In genomic region chr9:98558575-98558974, GRCh38 we compare ENCODE assay signal across 2 cellular contexts.
A peak's percentile ranks its signal among the peaks of the same experiment; 100 is the strongest.
TF ChIP-seq lines count a peak whose summit lies in the region.

No MANE protein-coding gene starts in this region.

TF ChIP-seq in IMR-90, 13 proteins besides CTCF, POLR2A, EP300 and RAD21 (continued from another document):
- TF ChIP-seq MXI1 (IDR thresholded peaks at IDR 0.05; ENCODE audit: borderline replicate concordance, low read depth, low read length) (no peak), CEBPB (IDR thresholded peaks at IDR 0.05; ENCODE audit: low read depth, low read length) (peak; percentile 46; the same call in 1 of the 2 replicates), MAFK (IDR thresholded peaks at IDR 0.05; ENCODE audit: low read depth, low read length) (no peak)

TF ChIP-seq in endothelial cell of umbilical vein, 7 proteins besides CTCF, POLR2A, EP300 and RAD21 (continued from another document):
- TF ChIP-seq JUN (IDR thresholded peaks at IDR 0.05; ENCODE audit: borderline replicate concordance, insufficient read depth, insufficient read length, low read depth): no peak
